27 cellular contexts compared by ENCODE assay signal in genomic region chr1:70495370-70495769, GRCh38.
"Had no signal": no experiment of that assay in that cellular context is flagged by ENCODE, and none has a peak within 500 bp of the region (broad histone marks: within the 10 kb centered on the region; RNA-seq: fewer than 3 reads in every experiment).

No MANE protein-coding gene starts in this region.

- H3K9ac ChIP-seq: SK-N-SH had no signal

- H3K4me2 ChIP-seq: SK-N-SH had no signal

- H3K27me3 ChIP-seq: adrenal gland, MG63, SJSA1 had no signal

- H3K4me1 ChIP-seq: adrenal gland, SJSA1 had no signal

- H3K4me3 ChIP-seq: adrenal gland, MG63, SJSA1 had no signal

- H3K27ac ChIP-seq: adrenal gland, SJSA1 had no signal

- H3K36me3 ChIP-seq: adrenal gland, MG63, SJSA1 had no signal

- H3K9me3 ChIP-seq: adrenal gland, SJSA1 had no signal

- DNase-seq: activated CD4-positive, alpha-beta T cell treated with anti-CD3 and anti-CD28 coated beads for 36 hours; activated CD4-positive, alpha-beta T cell treated with anti-CD3 and anti-CD28 coated beads, Interleukin-2, amount 10 ng/mL, durations not matched to agents 7 days and 5 days; activated CD4-positive, alpha-beta T cell treated with anti-CD3 and anti-CD28 coated beads, Interleukin-2, amount 50 U/mL, for 48 hours; activated CD8-positive, alpha-beta T cell treated with anti-CD3 and anti-CD28 coated beads, Interleukin-2, amount 10 ng/mL, durations not matched to agents 7 days and 5 days; activated gamma-delta T cell; activated naive CD4-positive, alpha-beta T cell treated with anti-CD3 and anti-CD28 coated beads for 36 hours; activated T-cell treated with anti-CD3 and anti-CD28 coated beads, Interleukin-2, amount 50 U/mL, for 24 hours; adrenal gland; caudate nucleus; cerebellar nuclear complex; Kasumi-1; KG1; MG63; NCI-H1048; NCI-H1436; NCI-H187; NCI-H2107; NCI-H510A; NCI-H526; NCI-H774; SHP77 treated with DMSO at 0.1 percent for 48 hours; SK-N-SH had no signal

- ATAC-seq: activated CD4-positive, alpha-beta T cell treated with anti-CD3 and anti-CD28 coated beads for 36 hours; activated CD4-positive, CD25-positive, alpha-beta regulatory T cell treated with anti-CD3 and anti-CD28 coated beads, Interleukin-2, amount 50 U/mL, for 24 hours; activated CD8-positive, alpha-beta T cell treated with anti-CD3 and anti-CD28 coated beads, Interleukin-2, amount 10 ng/mL, durations not matched to agents 7 days and 5 days; activated naive CD4-positive, alpha-beta T cell treated with anti-CD3 and anti-CD28 coated beads, Interleukin-2, amount 50 U/mL, for 72 hours; Panc1; WTC11 had no signal
